In the genomic region with DNA sequence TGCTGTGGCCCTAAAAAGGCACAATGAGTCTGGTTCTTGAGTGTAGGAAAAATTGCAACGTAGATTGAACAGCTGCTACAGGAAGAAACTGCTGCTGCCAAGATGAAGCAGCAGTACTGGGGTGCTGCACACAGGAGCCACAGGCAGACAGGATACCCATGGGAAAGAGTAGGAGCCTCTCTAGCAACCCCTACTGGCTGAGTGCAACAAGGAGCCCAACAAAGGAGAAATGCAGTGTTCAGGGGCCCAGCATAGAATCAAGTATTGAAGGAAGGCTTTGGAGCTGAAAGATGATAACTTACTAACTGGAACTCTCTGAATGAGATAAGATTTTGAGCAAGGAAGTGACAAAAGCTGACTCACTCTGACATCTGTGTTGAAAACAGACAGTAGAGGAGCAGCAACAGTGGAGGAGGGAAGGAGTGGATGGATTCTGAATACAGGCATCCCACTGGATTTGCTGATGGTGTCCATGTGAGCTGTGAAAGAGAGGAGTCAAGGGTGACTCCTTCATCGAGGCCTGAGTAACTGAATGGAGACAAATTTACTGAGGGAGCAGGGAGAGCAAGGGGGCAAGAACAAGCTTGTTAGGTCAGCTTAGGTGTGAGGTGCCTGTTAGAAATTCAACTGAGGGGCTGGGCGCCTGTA, we compare ENCODE assay signal across 1 cellular context.
TF ChIP-seq lines count a peak whose summit lies in the region.

No MANE protein-coding gene starts in this region.

TF ChIP-seq in liver, 16 proteins besides CTCF, POLR2A, EP300 and RAD21:
- no peak for TF ChIP-seq NR2F2 (IDR thresholded peaks at IDR 0.05)
- TF ChIP-seq TAF1 (conservative IDR thresholded peaks at IDR 0.05), result no peak
- TF ChIP-seq, protein P1, sequence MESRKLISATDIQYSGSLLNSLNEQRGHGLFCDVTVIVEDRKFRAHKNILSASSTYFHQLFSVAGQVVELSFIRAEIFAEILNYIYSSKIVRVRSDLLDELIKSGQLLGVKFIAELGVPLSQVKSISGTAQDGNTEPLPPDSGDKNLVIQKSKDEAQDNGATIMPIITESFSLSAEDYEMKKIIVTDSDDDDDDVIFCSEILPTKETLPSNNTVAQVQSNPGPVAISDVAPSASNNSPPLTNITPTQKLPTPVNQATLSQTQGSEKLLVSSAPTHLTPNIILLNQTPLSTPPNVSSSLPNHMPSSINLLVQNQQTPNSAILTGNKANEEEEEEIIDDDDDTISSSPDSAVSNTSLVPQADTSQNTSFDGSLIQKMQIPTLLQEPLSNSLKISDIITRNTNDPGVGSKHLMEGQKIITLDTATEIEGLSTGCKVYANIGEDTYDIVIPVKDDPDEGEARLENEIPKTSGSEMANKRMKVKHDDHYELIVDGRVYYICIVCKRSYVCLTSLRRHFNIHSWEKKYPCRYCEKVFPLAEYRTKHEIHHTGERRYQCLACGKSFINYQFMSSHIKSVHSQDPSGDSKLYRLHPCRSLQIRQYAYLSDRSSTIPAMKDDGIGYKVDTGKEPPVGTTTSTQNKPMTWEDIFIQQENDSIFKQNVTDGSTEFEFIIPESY (IDR thresholded peaks at IDR 0.05), result no peak
- TF ChIP-seq, protein P2, sequence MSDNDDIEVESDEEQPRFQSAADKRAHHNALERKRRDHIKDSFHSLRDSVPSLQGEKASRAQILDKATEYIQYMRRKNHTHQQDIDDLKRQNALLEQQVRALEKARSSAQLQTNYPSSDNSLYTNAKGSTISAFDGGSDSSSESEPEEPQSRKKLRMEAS (IDR thresholded peaks at IDR 0.05), result no peak
- no peak for TF ChIP-seq EGR1 (IDR thresholded peaks at IDR 0.05; ENCODE audit: low read depth in 2 of 2)
